Comparison of ENCODE assay signal across 22 cellular contexts in the genomic region with DNA sequence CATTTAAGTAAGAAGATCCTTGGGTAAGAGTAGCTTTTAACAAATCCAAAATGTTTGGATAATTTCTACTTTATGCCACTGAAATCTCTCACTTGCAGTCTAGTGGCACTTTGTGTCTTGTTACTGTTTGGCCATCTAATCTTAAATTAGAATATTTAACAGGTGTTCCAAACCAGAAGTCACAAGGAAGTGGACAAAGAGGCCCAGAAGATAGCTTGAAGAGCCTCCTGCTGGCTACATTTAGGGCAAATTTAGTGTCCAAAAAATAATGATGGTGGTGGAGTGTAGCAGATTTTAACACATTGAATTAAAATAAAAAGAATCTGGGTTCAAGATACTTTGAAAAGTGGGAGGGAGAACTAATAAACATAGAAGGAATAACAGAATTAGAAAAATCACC.
DNase-seq lines count a peak whose midpoint lies in the region; ATAC-seq and TF ChIP-seq lines count a peak whose summit lies in the region.
"Had no signal": no experiment of that assay in that cellular context is flagged by ENCODE, and none has a peak within 500 bp of the region (broad histone marks: within the 10 kb centered on the region; RNA-seq: fewer than 3 reads in every experiment).

No MANE protein-coding gene starts in this region.

- in situ Hi-C loops in GM13976 (cut with MboI; ENCODE audit: low sequenced_read_pairs, unreplicated experiment) = no loop called here

- 0 out of 2 replicates have a peak, but pooled peaks have one; percentile 14 for TF ChIP-seq CTCF in AG04450 (IDR thresholded peaks at IDR 0.05; ENCODE audit: low read depth, low read length)
- TF ChIP-seq CTCF in GM13976 (IDR thresholded peaks at IDR 0.05; ENCODE audit: borderline replicate concordance, control extremely low read depth, extremely low read depth, insufficient read depth, missing control alignments) = peak; percentile 22
- TF ChIP-seq CTCF in foreskin keratinocyte (conservative IDR thresholded peaks at IDR 0.05) = peak; percentile 27
- TF ChIP-seq CTCF in glutamatergic neuron (IDR thresholded peaks at IDR 0.05; ENCODE audit: partially characterized antibody, unreplicated experiment) = no peak
- no peak for TF ChIP-seq CTCF in coronary artery (IDR thresholded peaks at IDR 0.05)

- POLR2A ChIA-PET in AG04450 (lab: Yijun Ruan, JAX) = no interaction called here

- H3K36me3 Mint-ChIP-seq in glutamatergic neuron (ENCODE audit: unreplicated experiment) = no peaks in the 10 kb centered on the region

- no peak overlapping the region for H3K27ac Mint-ChIP-seq in glutamatergic neuron (ENCODE audit: unreplicated experiment)
- H3K27ac Mint-ChIP-seq: stimulated activated naive CD8-positive, alpha-beta T cell treated with anti-CD3 and anti-CD28 coated beads, Interleukin-15, Interleukin-2, amounts not matched to agents 100 ng/mL and 50 ng/mL, for 24 hours had no signal

- peaks cover 25% of the 10 kb centered on the region for H3K36me3 ChIP-seq in SJCRH30

- H3K4me3 ChIP-seq in AG04450 (ENCODE audit: low read depth, low read length) (no peak overlapping the region), SJCRH30 (no peak overlapping the region), coronary artery (no peak overlapping the region)
- H3K4me3 ChIP-seq: A549, GM23338, MG63, upper lobe of left lung had no signal

- H3K4me3 Mint-ChIP-seq in glutamatergic neuron (ENCODE audit: unreplicated experiment) = no peak overlapping the region
- H3K4me3 Mint-ChIP-seq: CD4-positive, alpha-beta memory T cell; GM23338; stimulated activated naive CD8-positive, alpha-beta T cell treated with anti-CD3 and anti-CD28 coated beads, Interleukin-15, Interleukin-2, amounts not matched to agents 100 ng/mL and 50 ng/mL, for 24 hours had no signal

- H3K27ac ChIP-seq in AG04450 (ENCODE audit: low read depth, low read length) = no peak overlapping the region
- peak overlapping the region; percentile 7; the same call in 1 of the 2 replicates for H3K27ac ChIP-seq in SJCRH30
- no peak overlapping the region for H3K27ac ChIP-seq in foreskin keratinocyte
- no peak overlapping the region for H3K27ac ChIP-seq in coronary artery
- H3K27ac ChIP-seq: A549, upper lobe of left lung had no signal

- DNase-seq in AG04450 (ENCODE audit: low read depth, low spot score) (no peak), GM13976 (ENCODE audit: low spot score) (no peak), SJCRH30 (peak in 1 of 2 experiments; percentile 15), foreskin keratinocyte (no peak), glutamatergic neuron (no peak), coronary artery (ENCODE audit: low spot score) (no peak), NCI-H2196 (lab: John Stamatoyannopoulos, UW; ENCODE audit: unreplicated experiment) (no peak)
- DNase-seq: activated CD4-positive, alpha-beta T cell treated with anti-CD3 and anti-CD28 coated beads for 4 hours; activated naive CD4-positive, alpha-beta T cell; anterior cingulate cortex; CD4-positive, alpha-beta memory T cell; DMS79; MG63; NCI-H187 treated with DMSO at 0.1 percent for 48 hours; NCI-H524; stimulated activated CD4-positive, alpha-beta T cell treated with anti-CD3 and anti-CD28 coated beads, Interleukin-15, amount 100 ng/mL, for 24 hours; upper lobe of left lung had no signal

- H3K4me1 ChIP-seq in SJCRH30 (peaks cover 59% of the 10 kb centered on the region), foreskin keratinocyte (peaks cover 6% of the 10 kb centered on the region)

- no peak for ATAC-seq in foreskin keratinocyte
- ATAC-seq in HG03175 (IDR thresholded peaks at IDR 0.05; ENCODE audit: unreplicated experiment) = no peak
- ATAC-seq: A549, esophagus mucosa, GM23338 had no signal

- no peaks in the 10 kb centered on the region for H3K27me3 ChIP-seq in AG04450 (ENCODE audit: control insufficient read depth, insufficient read depth, low read length)
- H3K27me3 ChIP-seq in SJCRH30 = no peaks in the 10 kb centered on the region
- no peaks in the 10 kb centered on the region for H3K27me3 ChIP-seq in foreskin keratinocyte
- H3K27me3 ChIP-seq: MG63, upper lobe of left lung had no signal

- H3K4me1 Mint-ChIP-seq in glutamatergic neuron (ENCODE audit: low read depth, unreplicated experiment) = peaks cover 7% of the 10 kb centered on the region

- H3K9me3 ChIP-seq in AG04450 (ENCODE audit: control insufficient read depth, insufficient read depth, low read length) (no peaks in the 10 kb centered on the region), SJCRH30 (replicated peaks) (no peaks in the 10 kb centered on the region)
- H3K9me3 ChIP-seq: A549, MG63, upper lobe of left lung had no signal

- no peaks in the 10 kb centered on the region for H3K27me3 Mint-ChIP-seq in glutamatergic neuron (ENCODE audit: unreplicated experiment)
- H3K27me3 Mint-ChIP-seq: CD4-positive, alpha-beta memory T cell; stimulated activated naive CD8-positive, alpha-beta T cell treated with anti-CD3 and anti-CD28 coated beads, Interleukin-15, Interleukin-2, amounts not matched to agents 100 ng/mL and 50 ng/mL, for 24 hours had no signal

- CTCF ChIA-PET in AG04450 (lab: Charles Lee) = no interaction called here

- no peaks in the 10 kb centered on the region for H3K9me3 Mint-ChIP-seq in glutamatergic neuron (ENCODE audit: unreplicated experiment)
- H3K9me3 Mint-ChIP-seq: CD4-positive, alpha-beta memory T cell; GM23338; stimulated activated naive CD8-positive, alpha-beta T cell treated with anti-CD3 and anti-CD28 coated beads, Interleukin-15, Interleukin-2, amounts not matched to agents 100 ng/mL and 50 ng/mL, for 24 hours had no signal

Comparison
In these comparisons a context has a peak if more than half of its experiments do, and no peak if none do; other contexts are left out.
1. CTCF ChIP-seq: peak in AG04450 (single experiment), GM13976 (single experiment) and foreskin keratinocyte (single experiment); none in glutamatergic neuron (single experiment) and coronary artery (single experiment).